Comparison of ENCODE assay signal across 8 cellular contexts in the genomic region with DNA sequence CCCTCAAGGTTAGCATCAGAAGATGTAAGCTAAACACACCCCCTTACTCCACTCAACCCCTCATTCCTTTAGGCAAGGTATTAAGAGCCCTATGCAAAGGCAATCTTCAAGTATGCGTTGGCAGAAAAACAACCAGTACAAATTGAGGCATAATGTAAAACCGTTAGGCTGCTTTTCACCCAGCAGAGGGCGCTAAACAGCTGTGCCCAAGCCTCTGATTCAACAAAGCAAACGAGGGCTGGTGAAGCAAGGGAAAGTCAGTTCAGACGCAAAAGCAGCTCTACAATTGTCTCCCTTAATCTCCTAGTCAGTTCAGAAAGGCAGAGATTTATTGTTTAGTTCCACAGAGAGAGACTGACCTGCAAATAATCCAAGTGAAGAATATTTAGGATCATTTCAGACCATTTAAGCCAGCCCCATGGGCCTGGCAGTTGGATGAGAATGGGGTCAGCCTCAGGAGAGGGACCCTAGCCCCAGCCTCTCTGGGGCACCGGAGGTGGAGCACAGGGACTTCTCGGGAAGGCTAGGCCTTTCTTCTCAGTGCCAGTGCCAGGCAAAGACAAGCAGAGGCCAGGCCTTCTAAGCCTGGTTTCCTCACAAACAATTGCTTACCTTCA. TPM values are rescaled to one million over a fixed set of nuclear protein-coding genes. Genes with fewer than 3 reads are reported as not detected.
A peak's percentile ranks its signal among the peaks of the same experiment; 100 is the strongest.
DNase-seq lines count a peak whose midpoint lies in the region; ATAC-seq and TF ChIP-seq lines count a peak whose summit lies in the region.

No MANE protein-coding gene starts in this region.

- no peaks in the 10 kb centered on the region for H3K36me3 ChIP-seq in iPS-20b (ENCODE audit: insufficient read depth, low read depth, low read length)

- H3K79me1 ChIP-seq in H9 (ENCODE audit: insufficient read depth, low read depth, low read length, poor library complexity, severe bottlenecking), result no peaks in the 10 kb centered on the region

- H3K4me3 Mint-ChIP-seq in CD4-positive, alpha-beta T cell, result peak overlapping the region; percentile 22
- H3K4me3 Mint-ChIP-seq in H9 (no peak overlapping the region), brain (peak overlapping the region; percentile 42 to 68 (median 66))

- no peak overlapping the region for H4K91ac ChIP-seq in H9 (ENCODE audit: insufficient read length, low read depth, low read length)

- DNase-seq in CD4-positive, alpha-beta T cell, result peak; percentile 53 to 73 (median 64)
- peak; percentile 76 for DNase-seq in H9
- peak; percentile 96 for DNase-seq in NCI-H2107 treated with DMSO at 0.1 percent for 48 hours (lab: John Stamatoyannopoulos, UW; ENCODE audit: unreplicated experiment)
- DNase-seq in UCSD-AML1 (lab: John Stamatoyannopoulos, UW; ENCODE audit: unreplicated experiment), result peak; percentile 45

- no peak overlapping the region for H3K4ac ChIP-seq in H9 (ENCODE audit: low read depth, low read length)

- H3K23ac ChIP-seq in H9 (ENCODE audit: insufficient read length, low read depth, low read length), result no peak overlapping the region

- H3K4me1 ChIP-seq in H9 (ENCODE audit: insufficient read depth, low read length) (no peaks in the 10 kb centered on the region), iPS-20b (ENCODE audit: insufficient read depth, low read length) (peaks cover 5% of the 10 kb centered on the region)

- H3K9me3 ChIP-seq in CD4-positive, alpha-beta T cell (ENCODE audit: control insufficient read depth, low read length), result no peaks in the 10 kb centered on the region
- H3K9me3 ChIP-seq in H9 (ENCODE audit: control insufficient read depth, low read depth, low read length) (no peaks in the 10 kb centered on the region), iPS-20b (ENCODE audit: insufficient read depth, low read depth, low read length) (no peaks in the 10 kb centered on the region)

- no peak overlapping the region for H3K18ac ChIP-seq in H9 (ENCODE audit: insufficient read length, low read depth, low read length)

- H3K23me2 ChIP-seq in H9 (ENCODE audit: insufficient read length, low read depth, low read length, poor library complexity, severe bottlenecking), result no peaks in the 10 kb centered on the region

- intact Hi-C loops in CD4-positive, alpha-beta T cell (cut with DNase I, micrococcal nuclease), result loop anchor here (1.0 to 10.0 kb wide), 7 partner anchors 21 to 445 kb away; partner anchors contain the start of genes CCDC177 (in 2 of the 2), DCAF5 (in 1 of the 2) and EXD2 (in 1 of the 2)

- H3K4me3 ChIP-seq in iPS-20b (ENCODE audit: low read length) (no peak overlapping the region), skin epidermis (no peak overlapping the region)

- no peak overlapping the region for H2BK5ac ChIP-seq in H9 (ENCODE audit: insufficient read length, low read length)

- no peak overlapping the region for H2BK20ac ChIP-seq in H9 (ENCODE audit: low read depth, low read length, poor library complexity, severe bottlenecking)

- no peak overlapping the region for H2BK15ac ChIP-seq in H9 (ENCODE audit: low read depth, low read length)

- ATAC-seq in CD4-positive, alpha-beta T cell (ENCODE audit: poor library complexity), result peak; percentile 92
- ATAC-seq in HG03521 (IDR thresholded peaks at IDR 0.05; ENCODE audit: unreplicated experiment), result no peak

- WGBS in H9 (ENCODE audit: extremely low coverage, insufficient read length, low lambda C conversion rate), result no CpG with 5 or more reads among the region's 7 CpGs

- H3K27ac Mint-ChIP-seq in CD4-positive, alpha-beta T cell, result peak overlapping the region; percentile 61
- H3K27ac Mint-ChIP-seq in H9 (peak overlapping the region; percentile 25 to 92 (median 45); a peak in 6 of 7 replicates), brain (peak overlapping the region; percentile 70 to 94 (median 85))

- no peak overlapping the region for H2BK12ac ChIP-seq in H9 (ENCODE audit: insufficient read length, low read depth, low read length)

- H3K4me2 ChIP-seq in H9 (ENCODE audit: insufficient read depth, insufficient read length, low read length), result no peak overlapping the region

- H2AK5ac ChIP-seq in H9 (ENCODE audit: insufficient read length, low read length), result no peak overlapping the region

- H3K9me3 Mint-ChIP-seq in CD4-positive, alpha-beta T cell, result no peaks in the 10 kb centered on the region
- H3K9me3 Mint-ChIP-seq in H9, result no peaks in the 10 kb centered on the region
- H3K9me3 Mint-ChIP-seq in brain, result no peaks in the 10 kb centered on the region

- H4K8ac ChIP-seq in H9 (replicated peaks; ENCODE audit: insufficient read length, low read depth, low read length), result no peak overlapping the region

- no peak overlapping the region for H3K56ac ChIP-seq in H9 (ENCODE audit: insufficient read length, low read depth, low read length)

- H3K14ac ChIP-seq in H9 (ENCODE audit: insufficient read depth, low read length), result no peak overlapping the region

- CTCF ChIA-PET in CD4-positive, alpha-beta T cell (lab: Charles Lee), result interaction anchor here (0.6 to 5.6 kb wide), 17 partner anchors 10 to 330 kb away, joined by 3 to 62 read pairs (median 3); partner anchors contain the start of genes DCAF5, ERH, EXD2 and SLC39A9

- H2BK120ac ChIP-seq in H9 (ENCODE audit: low read depth, low read length, poor library complexity, severe bottlenecking), result no peak overlapping the region

- H3K27me3 Mint-ChIP-seq in CD4-positive, alpha-beta T cell, result no peaks in the 10 kb centered on the region
- no peaks in the 10 kb centered on the region for H3K27me3 Mint-ChIP-seq in H9 (ENCODE audit: low read depth)
- no peaks in the 10 kb centered on the region for H3K27me3 Mint-ChIP-seq in brain

- POLR2A ChIA-PET in CD4-positive, alpha-beta T cell (lab: Charles Lee), result interaction anchor here (0.5 to 1.5 kb wide), 7 partner anchors 10 to 269 kb away, joined by 3 to 8 read pairs (median 3); partner anchors contain the start of genes DCAF5 and ERH

- no peak overlapping the region for H3T11ph ChIP-seq in H9 (ENCODE audit: low read length)

- no peak overlapping the region for H3K9ac ChIP-seq in H9 (ENCODE audit: extremely low read depth, insufficient read length, low read length)
- peak overlapping the region; percentile 48; the same call in 1 of the 2 replicates for H3K9ac ChIP-seq in iPS-20b (ENCODE audit: low read depth, low read length)

- peaks cover 86% of the 10 kb centered on the region for H3K4me1 Mint-ChIP-seq in CD4-positive, alpha-beta T cell (ENCODE audit: low read depth)
- H3K4me1 Mint-ChIP-seq in H9 (peaks cover 12 to 16% of the 10 kb centered on the region in 2 experiments), brain (peaks cover 84% of the 10 kb centered on the region)

- no peak overlapping the region for H2AFZ ChIP-seq in H9 (ENCODE audit: low read length)

- H3K27ac ChIP-seq in CD4-positive, alpha-beta T cell (ENCODE audit: low read depth, low read length), result no peak overlapping the region
- no peak overlapping the region for H3K27ac ChIP-seq in H9 (ENCODE audit: insufficient read length, low read depth, low read length)
- no peak overlapping the region for H3K27ac ChIP-seq in iPS-20b (ENCODE audit: low read length)
- H3K27ac ChIP-seq in skin epidermis, result peak overlapping the region in 12 of 21 experiments; percentile 2 to 81 (median 45)

- no peaks in the 10 kb centered on the region for H3K79me2 ChIP-seq in H9 (ENCODE audit: insufficient read depth, low read length)

- TF ChIP-seq CTCF in CD4-positive, alpha-beta T cell (IDR thresholded peaks at IDR 0.05), result peak; percentile 93
- TF ChIP-seq CTCF in H9 (conservative IDR thresholded peaks at IDR 0.05) (peak; percentile 96), brain (conservative IDR thresholded peaks at IDR 0.05) (peak; percentile 80 to 88)

- peaks cover 4% of the 10 kb centered on the region for H3K36me3 Mint-ChIP-seq in CD4-positive, alpha-beta T cell (ENCODE audit: low read depth)
- H3K36me3 Mint-ChIP-seq in H9 (ENCODE audit: insufficient read depth in 1 of 3, low read depth in 3 of 3), result no peaks in the 10 kb centered on the region
- H3K36me3 Mint-ChIP-seq in brain, result no peaks in the 10 kb centered on the region

- H3K27me3 ChIP-seq in CD4-positive, alpha-beta T cell (ENCODE audit: control insufficient read depth, insufficient read depth, low read length), result no peaks in the 10 kb centered on the region
- H3K27me3 ChIP-seq in H9 (ENCODE audit: insufficient read depth, low read length) (no peaks in the 10 kb centered on the region), iPS-20b (ENCODE audit: insufficient read depth, low read length) (no peaks in the 10 kb centered on the region)

- no peaks in the 10 kb centered on the region for H4K20me1 ChIP-seq in H9 (ENCODE audit: control insufficient read depth, insufficient read depth, insufficient read length)

- no peak overlapping the region for H4K5ac ChIP-seq in H9 (ENCODE audit: insufficient read length, low read depth, low read length)

RNA-seq across cellular contexts. Expression of gene DCAF5, which starts 23.5 kb away (rescaled TPM):
- total RNA-seq in CD4-positive, alpha-beta T cell, result 10 to 100 TPM; 60.9 to 61.5 TPM
- total RNA-seq in H9 (2021), result 27.9 and 31.4 TPM in 2 replicates
- 39.9 TPM for polyA plus RNA-seq in brain (ENCODE audit: insufficient read depth, low read depth, low replicate concordance)

Comparison
In these comparisons a context has a peak if more than half of its experiments do, and no peak if none do; other contexts are left out.
1. DNase-seq: peak in every context shown above with its lines; median percentile 96 in NCI-H2107 treated with DMSO at 0.1 percent for 48 hours; 76 in H9; 64 in CD4-positive, alpha-beta T cell; 45 in UCSD-AML1.
2. H3K27ac ChIP-seq: peak in skin epidermis (12 of 21); none in CD4-positive, alpha-beta T cell (single experiment), H9 (single experiment) and iPS-20b (single experiment).
3. H3K4me3 Mint-ChIP-seq: peak in CD4-positive, alpha-beta T cell (single experiment) and brain (5 of 5); none in H9 (0 of 2).
4. Peak in every context shown above with its lines, with median percentiles within 50 percentile points of each other: H3K27ac Mint-ChIP-seq and CTCF ChIP-seq.